Comparison of ENCODE assay signal across 8 cellular contexts in the genomic region with DNA sequence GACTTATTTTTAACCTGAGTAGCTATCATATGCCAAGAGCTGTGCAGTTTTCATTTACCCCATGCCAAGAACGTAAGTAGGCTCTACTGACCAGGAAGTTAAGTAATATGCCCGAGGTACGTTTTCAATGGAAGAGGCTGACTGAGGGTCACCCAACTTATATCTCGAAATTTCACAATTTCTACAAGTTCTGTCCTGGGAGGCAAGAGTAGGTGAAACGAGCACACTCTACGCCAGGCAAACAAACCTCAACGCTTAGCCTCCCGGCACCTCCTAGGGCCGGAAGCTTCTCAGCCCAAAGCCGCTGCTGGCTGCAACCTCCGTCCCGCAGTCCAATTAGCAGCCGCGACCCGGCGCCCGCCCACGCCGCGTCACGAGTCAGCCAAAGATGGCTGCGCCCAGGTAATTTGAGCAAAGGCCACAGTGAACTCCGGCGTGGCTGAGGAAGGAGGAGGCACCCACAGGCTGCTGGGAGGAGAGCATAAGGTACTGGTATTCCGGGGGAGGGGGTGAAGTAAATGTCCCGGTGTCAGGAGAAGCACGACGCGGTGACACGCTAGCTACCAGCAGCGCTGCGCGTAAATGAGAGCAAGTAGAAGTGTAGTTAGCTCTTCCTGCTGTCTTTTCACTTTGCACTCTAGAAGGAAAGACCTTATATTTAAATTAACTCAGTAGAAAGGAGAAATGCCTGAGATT. TPM values are rescaled to one million over a fixed set of nuclear protein-coding genes. Genes with fewer than 3 reads are reported as not detected.
DNase-seq lines count a peak whose midpoint lies in the region; ATAC-seq and TF ChIP-seq lines count a peak whose summit lies in the region.

A gene (plus strand): TSS at position 364 of the 696 bp plus-strand sequence. CDS start 2,289 bp downstream, outside the sequence.

- peak within 1 kb of the TSS; percentile 96 for H3K27ac Mint-ChIP-seq in T-helper 1 cell treated with Interleukin-12 subunit alpha and Interleukin-12 subunit beta and Interleukin-4 antibody, amounts not matched to agents 30 μg/mL and 1 μg/mL, for 36 hours
- peak within 1 kb of the TSS; percentile 98 for H3K27ac Mint-ChIP-seq in type B pancreatic cell

- peaks cover 0 to 18% (median 0%) of the 10 kb centered on the region in 7 donors for H3K27me3 ChIP-seq in heart right ventricle

- H3K4me3 Mint-ChIP-seq in T-helper 1 cell treated with Interleukin-12 subunit alpha and Interleukin-12 subunit beta and Interleukin-4 antibody, amounts not matched to agents 30 μg/mL and 1 μg/mL, for 36 hours = peak within 1 kb of the TSS; percentile 98
- peak within 1 kb of the TSS; percentile 97 for H3K4me3 Mint-ChIP-seq in type B pancreatic cell

- ATAC-seq in GM18498 (IDR thresholded peaks at IDR 0.05; ENCODE audit: unreplicated experiment) = peak; percentile 100
- peak; percentile 99 for ATAC-seq in HG02885 (IDR thresholded peaks at IDR 0.05; ENCODE audit: poor library complexity, unreplicated experiment)
- ATAC-seq in heart right ventricle = peak; percentile 97 to 100 (median 99)

- H3K9me3 ChIP-seq in heart right ventricle = no peaks in the 10 kb centered on the region

- peak within 1 kb of the TSS in 9 of 10 donors; percentile 57 to 89 (median 83) for H3K27ac ChIP-seq in heart right ventricle

- DNase-seq in NCI-H1694 (lab: John Stamatoyannopoulos, UW) = peak; percentile 64
- peak; percentile 70 for DNase-seq in amniotic stem cell (lab: John Stamatoyannopoulos, UW)
- peak; percentile 88 to 89 for DNase-seq in heart right ventricle
- peak; percentile 84 for DNase-seq in pons (ENCODE audit: low spot score)
- peak; percentile 87 for DNase-seq in type B pancreatic cell (ENCODE audit: extremely low spot score, unreplicated experiment)

- H3K27me3 Mint-ChIP-seq in T-helper 1 cell treated with Interleukin-12 subunit alpha and Interleukin-12 subunit beta and Interleukin-4 antibody, amounts not matched to agents 30 μg/mL and 1 μg/mL, for 36 hours (ENCODE audit: low read depth) = peaks cover 27% of the 10 kb centered on the region
- peaks cover 15% of the 10 kb centered on the region for H3K27me3 Mint-ChIP-seq in type B pancreatic cell

- H3K9me3 Mint-ChIP-seq in T-helper 1 cell treated with Interleukin-12 subunit alpha and Interleukin-12 subunit beta and Interleukin-4 antibody, amounts not matched to agents 30 μg/mL and 1 μg/mL, for 36 hours = no peaks in the 10 kb centered on the region
- H3K9me3 Mint-ChIP-seq in type B pancreatic cell = no peaks in the 10 kb centered on the region

- peaks cover 22% of the 10 kb centered on the region for H3K4me1 Mint-ChIP-seq in T-helper 1 cell treated with Interleukin-12 subunit alpha and Interleukin-12 subunit beta and Interleukin-4 antibody, amounts not matched to agents 30 μg/mL and 1 μg/mL, for 36 hours (ENCODE audit: low read depth)
- peaks cover 16% of the 10 kb centered on the region for H3K4me1 Mint-ChIP-seq in type B pancreatic cell (ENCODE audit: unreplicated experiment)

- H3K4me3 ChIP-seq in heart right ventricle = peak within 1 kb of the TSS; percentile 53 to 79 (median 68)

- no peak for TF ChIP-seq CTCF in heart right ventricle (IDR thresholded peaks at IDR 0.05)
- TF ChIP-seq CTCF in type B pancreatic cell (conservative IDR thresholded peaks at IDR 0.05) = no peak

- intact Hi-C loops in heart right ventricle (cut with DNase I) = loop anchor here in 1 of 10 donors (2.0 kb wide), 2 partner anchors 15 to 19 kb away; a partner anchor contains a TSS

- peaks cover 0 to 39% (median 22%) of the 10 kb centered on the region in 9 donors for H3K4me1 ChIP-seq in heart right ventricle

- 0% methylated on average over 33 of the region's 33 CpGs for WGBS in heart right ventricle, 2 donors

- H3K36me3 ChIP-seq in heart right ventricle = peaks cover 0 to 25% (median 0%) of the 10 kb centered on the region in 9 donors

- peaks cover 6% of the 10 kb centered on the region for H3K36me3 Mint-ChIP-seq in T-helper 1 cell treated with Interleukin-12 subunit alpha and Interleukin-12 subunit beta and Interleukin-4 antibody, amounts not matched to agents 30 μg/mL and 1 μg/mL, for 36 hours (ENCODE audit: low read depth)
- peaks cover 5% of the 10 kb centered on the region for H3K36me3 Mint-ChIP-seq in type B pancreatic cell

RNA-seq across cellular contexts. Expression of the gene that starts here (rescaled TPM):
- total RNA-seq in heart right ventricle (10 to 100 TPM; 56.9 to 79.3 (median 67.3) TPM), type B pancreatic cell (ENCODE audit: low replicate concordance) (22.7 and 25.6 TPM in 2 replicates)
- 100 to 1,000 TPM; 107 to 153 TPM for polyA plus RNA-seq in heart right ventricle

Comparison
In these comparisons a context has a peak if more than half of its experiments do, and no peak if none do; other contexts are left out.
1. Peak in every context shown above with its lines: DNase-seq, ATAC-seq, H3K4me3 ChIP-seq and H3K27ac ChIP-seq.